22 cellular contexts compared by ENCODE assay signal in genomic region chr2:74264281-74264680, GRCh38.
DNase-seq lines count a peak whose midpoint lies in the region; ATAC-seq and TF ChIP-seq lines count a peak whose summit lies in the region.
"Had no signal": no experiment of that assay in that cellular context is flagged by ENCODE, and none has a peak within 500 bp of the region (broad histone marks: within the 10 kb centered on the region; RNA-seq: fewer than 3 reads in every experiment).

No MANE protein-coding gene starts in this region.

- CTCF ChIA-PET in activated CD4-positive, alpha-beta T cell treated with anti-CD3 and anti-CD28 coated beads, Interleukin-2, amount 10 ng/mL, durations not matched to agents 7 days and 5 days (lab: Charles Lee), result interaction anchor here (0.5 to 2.1 kb wide), 4 partner anchors 10 to 422 kb away, joined by 3 to 7 read pairs (median 3); no protein-coding TSS in a partner anchor
- CTCF ChIA-PET in activated CD4-positive, alpha-beta T cell treated with anti-CD3 and anti-CD28 coated beads for 36 hours (lab: Charles Lee), result interaction anchor here (0.8 to 2.6 kb wide), 2 partner anchors 71 to 237 kb away, joined by 3 to 22 read pairs; no protein-coding TSS in a partner anchor

- H3K4me1 ChIP-seq in adrenal gland (replicated peaks in 1 of 2) (no peaks in the 10 kb centered on the region), spleen (peaks cover 0 to 11% (median 2%) of the 10 kb centered on the region in 6 donors)
- H3K4me1 ChIP-seq: BE2C; BLaER1 treated with 17β-estradiol and CSF1 and Interleukin-3, amounts not matched to agents 10 nM and 100 nM had no signal

- no peaks in the 10 kb centered on the region for H3K36me3 ChIP-seq in adrenal gland (replicated peaks in 1 of 2)
- peaks cover 0 to 18% (median 0%) of the 10 kb centered on the region in 6 donors for H3K36me3 ChIP-seq in spleen
- H3K36me3 ChIP-seq: BE2C; BLaER1 treated with 17β-estradiol and CSF1 and Interleukin-3, amounts not matched to agents 10 nM and 100 nM; HAP-1 had no signal

- WGBS in adrenal gland, 4 donors, result 15 to 64% (median 35%) methylated on average over 1 of the region's 1 CpG
- 20 to 59% (median 33%) methylated on average over 1 of the region's 1 CpG for WGBS in spleen, 5 donors

- no peaks in the 10 kb centered on the region for H3K9me3 ChIP-seq in adrenal gland (replicated peaks in 1 of 3)
- H3K9me3 ChIP-seq in spleen, result no peaks in the 10 kb centered on the region
- H3K9me3 ChIP-seq: A549; BE2C; BLaER1 treated with 17β-estradiol and CSF1 and Interleukin-3, amounts not matched to agents 10 nM and 100 nM; HAP-1 had no signal

- TF ChIP-seq CTCF in adrenal gland (IDR thresholded peaks at IDR 0.05) (no peak), spleen (IDR thresholded peaks at IDR 0.05 in 8 of 11, conservative IDR thresholded peaks at IDR 0.05 in 3 of 11) (no peak)

- POLR2A ChIA-PET in activated CD4-positive, alpha-beta T cell treated with anti-CD3 and anti-CD28 coated beads, Interleukin-2, amount 10 ng/mL, durations not matched to agents 7 days and 5 days (lab: Charles Lee), result no interaction called here
- POLR2A ChIA-PET in activated CD4-positive, alpha-beta T cell treated with anti-CD3 and anti-CD28 coated beads for 36 hours (lab: Charles Lee), result no interaction called here
- POLR2A ChIA-PET in naive thymus-derived CD8-positive, alpha-beta T cell (lab: Charles Lee), result interaction anchor here (0.5 kb wide), 1 partner anchor 233 kb away, joined by 3 read pairs; no protein-coding TSS in a partner anchor

- peak overlapping the region; percentile 43 for H3K27ac Mint-ChIP-seq in activated CD4-positive, alpha-beta T cell treated with anti-CD3 and anti-CD28 coated beads, Interleukin-2, amount 10 ng/mL, durations not matched to agents 7 days and 5 days
- H3K27ac Mint-ChIP-seq in activated CD4-positive, alpha-beta T cell treated with anti-CD3 and anti-CD28 coated beads for 36 hours, result no peak overlapping the region
- peak overlapping the region in 1 of 10 donors; percentile 13 for H3K27ac Mint-ChIP-seq in naive thymus-derived CD8-positive, alpha-beta T cell
- H3K27ac Mint-ChIP-seq: CD4-positive, alpha-beta T cell; HFFc6 had no signal

- H3K9me3 Mint-ChIP-seq in activated CD4-positive, alpha-beta T cell treated with anti-CD3 and anti-CD28 coated beads, Interleukin-2, amount 10 ng/mL, durations not matched to agents 7 days and 5 days, result no peaks in the 10 kb centered on the region
- H3K9me3 Mint-ChIP-seq in activated CD4-positive, alpha-beta T cell treated with anti-CD3 and anti-CD28 coated beads for 36 hours (ENCODE audit: low read depth), result no peaks in the 10 kb centered on the region
- no peaks in the 10 kb centered on the region for H3K9me3 Mint-ChIP-seq in naive thymus-derived CD8-positive, alpha-beta T cell
- H3K9me3 Mint-ChIP-seq: CD14-positive monocyte; CD4-positive, alpha-beta T cell; CD8-positive, alpha-beta memory T cell; HFFc6 had no signal

- H3K27me3 ChIP-seq in adrenal gland, result no peaks in the 10 kb centered on the region
- H3K27me3 ChIP-seq in spleen (replicated peaks in 1 of 7), result no peaks in the 10 kb centered on the region
- H3K27me3 ChIP-seq: BE2C; BLaER1 treated with 17β-estradiol and CSF1 and Interleukin-3, amounts not matched to agents 10 nM and 100 nM had no signal

- H3K4me1 Mint-ChIP-seq in activated CD4-positive, alpha-beta T cell treated with anti-CD3 and anti-CD28 coated beads, Interleukin-2, amount 10 ng/mL, durations not matched to agents 7 days and 5 days, result peaks cover 28% of the 10 kb centered on the region
- peaks cover 9% of the 10 kb centered on the region for H3K4me1 Mint-ChIP-seq in activated CD4-positive, alpha-beta T cell treated with anti-CD3 and anti-CD28 coated beads for 36 hours
- peaks cover 2 to 12% (median 7%) of the 10 kb centered on the region in 4 donors for H3K4me1 Mint-ChIP-seq in naive thymus-derived CD8-positive, alpha-beta T cell

- H3K27ac ChIP-seq in adrenal gland (no peak overlapping the region), spleen (no peak overlapping the region)
- H3K27ac ChIP-seq: A549; BLaER1 treated with 17β-estradiol and CSF1 and Interleukin-3, amounts not matched to agents 10 nM and 100 nM had no signal

- H3K36me3 Mint-ChIP-seq in activated CD4-positive, alpha-beta T cell treated with anti-CD3 and anti-CD28 coated beads, Interleukin-2, amount 10 ng/mL, durations not matched to agents 7 days and 5 days (ENCODE audit: low read depth), result peaks cover 7% of the 10 kb centered on the region
- H3K36me3 Mint-ChIP-seq in activated CD4-positive, alpha-beta T cell treated with anti-CD3 and anti-CD28 coated beads for 36 hours (ENCODE audit: low read depth), result no peaks in the 10 kb centered on the region
- H3K36me3 Mint-ChIP-seq in naive thymus-derived CD8-positive, alpha-beta T cell, result peaks cover 0 to 16% (median 5%) of the 10 kb centered on the region in 3 donors
- H3K36me3 Mint-ChIP-seq: CD14-positive monocyte had no signal

- DNase-seq in activated CD4-positive, alpha-beta T cell treated with anti-CD3 and anti-CD28 coated beads, Interleukin-2, amount 10 ng/mL, durations not matched to agents 7 days and 5 days, result no peak
- no peak for DNase-seq in activated CD4-positive, alpha-beta T cell treated with anti-CD3 and anti-CD28 coated beads for 36 hours
- peak; percentile 15 for DNase-seq in LHCN-M2 (ENCODE audit: low read depth)
- DNase-seq in adrenal gland, result peak; percentile 30 to 73 (median 44)
- no peak for DNase-seq in naive thymus-derived CD8-positive, alpha-beta T cell
- DNase-seq in spleen, result no peak
- DNase-seq: 8988T; ACHN; AML-193; BE2C; CD4-positive, alpha-beta T cell; CD8-positive, alpha-beta memory T cell; DMS 273 treated with DMSO at 0.1 percent for 48 hours; DMS79; EL; GF-D8; GOT3; HFFc6 had no signal

- H3K4me3 Mint-ChIP-seq in activated CD4-positive, alpha-beta T cell treated with anti-CD3 and anti-CD28 coated beads, Interleukin-2, amount 10 ng/mL, durations not matched to agents 7 days and 5 days, result no peak overlapping the region
- H3K4me3 Mint-ChIP-seq in activated CD4-positive, alpha-beta T cell treated with anti-CD3 and anti-CD28 coated beads for 36 hours, result no peak overlapping the region
- H3K4me3 Mint-ChIP-seq in naive thymus-derived CD8-positive, alpha-beta T cell, result no peak overlapping the region
- H3K4me3 Mint-ChIP-seq: CD14-positive monocyte; CD4-positive, alpha-beta T cell; CD8-positive, alpha-beta memory T cell; HFFc6 had no signal

- ATAC-seq in activated CD4-positive, alpha-beta T cell treated with anti-CD3 and anti-CD28 coated beads for 36 hours, result no peak
- no peak for ATAC-seq in naive thymus-derived CD8-positive, alpha-beta T cell
- ATAC-seq: A549 had no signal

- intact Hi-C loops in activated CD4-positive, alpha-beta T cell treated with anti-CD3 and anti-CD28 coated beads for 36 hours (cut with DNase I, micrococcal nuclease), result no loop called here
- intact Hi-C loops in adrenal gland (cut with DNase I), result no loop called here
- intact Hi-C loops in spleen (cut with DNase I; ENCODE audit: low total_unique reads), result no loop called here

- H3K4me3 ChIP-seq in adrenal gland (no peak overlapping the region), spleen (no peak overlapping the region)
- H3K4me3 ChIP-seq: A549; BLaER1 treated with 17β-estradiol and CSF1 and Interleukin-3, amounts not matched to agents 10 nM and 100 nM; HAP-1 had no signal

- H3K27me3 Mint-ChIP-seq in activated CD4-positive, alpha-beta T cell treated with anti-CD3 and anti-CD28 coated beads, Interleukin-2, amount 10 ng/mL, durations not matched to agents 7 days and 5 days, result no peaks in the 10 kb centered on the region
- no peaks in the 10 kb centered on the region for H3K27me3 Mint-ChIP-seq in activated CD4-positive, alpha-beta T cell treated with anti-CD3 and anti-CD28 coated beads for 36 hours
- no peaks in the 10 kb centered on the region for H3K27me3 Mint-ChIP-seq in naive thymus-derived CD8-positive, alpha-beta T cell
- H3K27me3 Mint-ChIP-seq: CD4-positive, alpha-beta T cell; CD8-positive, alpha-beta memory T cell had no signal

- TF ChIP-seq POLR2A in adrenal gland (IDR thresholded peaks at IDR 0.05) (no peak), spleen (IDR thresholded peaks at IDR 0.05) (no peak)

Comparison
In these comparisons a context has a peak if more than half of its experiments do, and no peak if none do; other contexts are left out.
1. DNase-seq: peak in LHCN-M2 (single experiment) and adrenal gland (7 of 7); none in activated CD4-positive, alpha-beta T cell treated with anti-CD3 and anti-CD28 coated beads, Interleukin-2, amount 10 ng/mL, durations not matched to agents 7 days and 5 days (single experiment), activated CD4-positive, alpha-beta T cell treated with anti-CD3 and anti-CD28 coated beads for 36 hours (single experiment), naive thymus-derived CD8-positive, alpha-beta T cell (0 of 10) and spleen (single experiment).